In genomic region chr1:41404308-41404755, GRCh38 we compare ENCODE assay signal across 9 cellular contexts.
DNase-seq lines count a peak whose midpoint lies in the region; ATAC-seq and TF ChIP-seq lines count a peak whose summit lies in the region.
"Had no signal": no experiment of that assay in that cellular context is flagged by ENCODE, and none has a peak within 500 bp of the region (broad histone marks: within the 10 kb centered on the region; RNA-seq: fewer than 3 reads in every experiment).

No MANE protein-coding gene starts in this region.

- H3K4me3 Mint-ChIP-seq in stimulated activated memory B cell treated with anti-CD40 and anti-IgM and Interleukin-4, amounts not matched to agents 10 μg/mL and 1 μg/mL and 100 μg/mL, for 72 hours, result no peak overlapping the region

- intact Hi-C loops in head of caudate nucleus (cut with DNase I), result no loop called here

- CTCF ChIA-PET in HEK293 (lab: Yijun Ruan, JAX), result interaction anchor here (0.6 to 1.7 kb wide), 8 partner anchors 12 to 258 kb away, joined by 3 to 7 read pairs (median 3); partner anchors contain the start of gene FOXO6

- no peaks in the 10 kb centered on the region for H3K27me3 ChIP-seq in RWPE2 (ENCODE audit: insufficient read depth, poor library complexity, severe bottlenecking)

- H3K36me3 Mint-ChIP-seq in stimulated activated memory B cell treated with anti-CD40 and anti-IgM and Interleukin-4, amounts not matched to agents 10 μg/mL and 1 μg/mL and 100 μg/mL, for 72 hours, result no peaks in the 10 kb centered on the region

- H3K4me1 ChIP-seq in HEK293 (ENCODE audit: control insufficient read depth, insufficient read depth, low read length), result no peaks in the 10 kb centered on the region
- H3K4me1 ChIP-seq in RWPE2 (ENCODE audit: insufficient read depth, poor library complexity, severe bottlenecking), result no peaks in the 10 kb centered on the region

- H3K4me3 ChIP-seq in HEK293 (ENCODE audit: low read depth, low read length) (no peak overlapping the region), RWPE2 (ENCODE audit: severe bottlenecking) (no peak overlapping the region)
- H3K4me3 ChIP-seq: lower lobe of right lung had no signal

- TF ChIP-seq CTCF in HEK293 (tag by site-specific recombination; IDR thresholded peaks at IDR 0.05) (no peak), RWPE2 (IDR thresholded peaks at IDR 0.05; ENCODE audit: poor library complexity, severe bottlenecking) (no peak)

- DNase-seq in CD1c-positive myeloid dendritic cell (ENCODE audit: extremely low spot score) (peak; percentile 34), RWPE2 (ENCODE audit: low spot score) (no peak), head of caudate nucleus (peak in 39 of 42 donors; percentile 44 to 88 (median 61)), HUDEP-2 (lab: John Stamatoyannopoulos, UW; ENCODE audit: unreplicated experiment in 76 of 76) (no peak)
- DNase-seq: lower lobe of right lung had no signal

- H3K36me3 ChIP-seq in HEK293 (ENCODE audit: control insufficient read depth in 2 of 2, insufficient read depth in 1 of 2, low read length in 2 of 2) (no peaks in the 10 kb centered on the region), RWPE2 (ENCODE audit: low read depth) (no peaks in the 10 kb centered on the region)
- H3K36me3 ChIP-seq: lower lobe of right lung had no signal

- ATAC-seq in RWPE2 (ENCODE audit: low read depth) (peak; percentile 70), GM21717 (IDR thresholded peaks at IDR 0.05; ENCODE audit: unreplicated experiment) (no peak), HG03457 (IDR thresholded peaks at IDR 0.05; ENCODE audit: unreplicated experiment) (no peak)
- no peak for ATAC-seq in stimulated activated memory B cell treated with anti-CD40 and anti-IgM and Interleukin-4, amounts not matched to agents 10 μg/mL and 1 μg/mL and 100 μg/mL, for 72 hours

- H3K9me3 Mint-ChIP-seq in stimulated activated memory B cell treated with anti-CD40 and anti-IgM and Interleukin-4, amounts not matched to agents 10 μg/mL and 1 μg/mL and 100 μg/mL, for 72 hours, result peaks cover 5% of the 10 kb centered on the region

- H3K27me3 Mint-ChIP-seq in stimulated activated memory B cell treated with anti-CD40 and anti-IgM and Interleukin-4, amounts not matched to agents 10 μg/mL and 1 μg/mL and 100 μg/mL, for 72 hours, result peaks cover 77% of the 10 kb centered on the region

- H3K9me3 ChIP-seq in HEK293 (ENCODE audit: control insufficient read depth, insufficient read depth, low read depth, low read length) (no peaks in the 10 kb centered on the region), RWPE2 (ENCODE audit: severe bottlenecking) (no peaks in the 10 kb centered on the region)
- H3K9me3 ChIP-seq: lower lobe of right lung had no signal

- no peak overlapping the region for H3K27ac Mint-ChIP-seq in stimulated activated memory B cell treated with anti-CD40 and anti-IgM and Interleukin-4, amounts not matched to agents 10 μg/mL and 1 μg/mL and 100 μg/mL, for 72 hours

- no peaks in the 10 kb centered on the region for H3K4me1 Mint-ChIP-seq in stimulated activated memory B cell treated with anti-CD40 and anti-IgM and Interleukin-4, amounts not matched to agents 10 μg/mL and 1 μg/mL and 100 μg/mL, for 72 hours

- POLR2A ChIA-PET in HEK293 (lab: Yijun Ruan, JAX), result interaction anchor here (1.2 kb wide), 1 partner anchor 44 kb away, joined by 3 read pairs; the partner anchor contains the start of gene FOXO6

- H3K27ac ChIP-seq in HEK293 (ENCODE audit: extremely low read depth, low read depth, low read length), result no peak overlapping the region
- no peak overlapping the region for H3K27ac ChIP-seq in RWPE2 (ENCODE audit: poor library complexity, severe bottlenecking)
- H3K27ac ChIP-seq: lower lobe of right lung had no signal

TF ChIP-seq in HEK293, 187 proteins besides CTCF, POLR2A, EP300 and RAD21:
- no peak for TF ChIP-seq PRDM1 (tag by site-specific recombination; IDR thresholded peaks at IDR 0.05)
- 0 out of 2 replicates have a peak, but pooled peaks have one; percentile 24 for TF ChIP-seq SP3 (tag by site-specific recombination; IDR thresholded peaks at IDR 0.05)
- TF ChIP-seq KLF17 (tag by site-specific recombination; IDR thresholded peaks at IDR 0.05), result 0 out of 2 replicates have a peak, but pooled peaks have one; percentile 29
- 0 out of 2 replicates have a peak, but pooled peaks have one; percentile 15 for TF ChIP-seq KLF1 (tag by site-specific recombination; IDR thresholded peaks at IDR 0.05)
- TF ChIP-seq ZFHX2 (tag by site-specific recombination; conservative IDR thresholded peaks at IDR 0.05), result peak; percentile 21; the same call in 1 of the 2 replicates
- no peak for TF ChIP-seq EGR2 (tag by site-specific recombination; IDR thresholded peaks at IDR 0.05; ENCODE audit: low read depth)
- TF ChIP-seq ZNF341 (tag by site-specific recombination; IDR thresholded peaks at IDR 0.05; ENCODE audit: low read depth), result peak; percentile 70

Comparison
In these comparisons a context has a peak if more than half of its experiments do, and no peak if none do; other contexts are left out.
1. DNase-seq: peak in CD1c-positive myeloid dendritic cell (single experiment) and head of caudate nucleus (39 of 42); none in RWPE2 (single experiment) and HUDEP-2 (0 of 76).